In the genomic region with DNA sequence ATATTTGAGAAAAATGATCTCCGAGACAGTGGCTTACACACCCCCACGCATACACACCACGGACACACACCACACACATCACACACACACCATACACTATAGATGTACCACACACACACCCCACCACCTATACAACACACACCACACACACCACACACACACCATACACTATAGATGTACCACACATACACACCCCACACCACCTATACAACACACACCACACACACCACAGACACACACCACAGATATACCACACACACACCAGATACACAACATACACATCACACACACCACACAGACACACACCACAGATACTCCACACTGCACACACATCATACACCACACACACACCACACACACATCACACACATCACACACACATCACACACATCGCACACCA, we compare ENCODE assay signal across 14 cellular contexts. TPM values are rescaled to one million over a fixed set of nuclear protein-coding genes. Genes with fewer than 3 reads are reported as not detected.
DNase-seq lines count a peak whose midpoint lies in the region; ATAC-seq, FAIRE-seq and TF ChIP-seq lines count a peak whose summit lies in the region.
"Not testable (repeated sequence)": the region's sequence is repeated elsewhere in the genome, so short reads cannot be mapped to it uniquely, and the experiment has no call there.
"Had no signal": no experiment of that assay in that cellular context is flagged by ENCODE, and none has a peak within 500 bp of the region (broad histone marks: within the 10 kb centered on the region; RNA-seq: fewer than 3 reads in every experiment).

No MANE protein-coding gene starts in this region.

- not testable (repeated sequence) for H3K4me3 ChIP-seq in Panc1 (ENCODE audit: low read depth in 2 of 2, low read length in 2 of 2); GM12878

- H3K36me3 Mint-ChIP-seq in nephron progenitor cell (ENCODE audit: low read depth), result not testable (repeated sequence)

- not testable (repeated sequence) for H3K4me2 ChIP-seq in GM12878 (ENCODE audit: control insufficient read depth, insufficient read depth)

- not testable (repeated sequence) for H2AFZ ChIP-seq in GM12878 (ENCODE audit: control insufficient read depth, low read depth, low read length)

- no CpG with 5 or more reads among the region's 4 CpGs for whole genome bisulfite sequencing in GM12878 (ENCODE audit: insufficient coverage, insufficient replicate concordance, low lambda C conversion rate, missing lambda C conversion rate)

- FAIRE-seq in HTR-8/SVneo (lab: Jason Lieb, UNC) (peak; percentile 100), GM12878 (lab: Jason Lieb, UNC) (peak; percentile 66), urothelium cell line (lab: Jason Lieb, UNC) (peak; percentile 99)

- not testable (repeated sequence) for TF ChIP-seq RAD21 in GM12878 (IDR thresholded peaks at IDR 0.05; ENCODE audit: insufficient read depth, low read depth, low read length)

- DNase-seq in ELF-1 (ENCODE audit: low read depth, low spot score), result peak; percentile 0
- DNase-seq in HTR-8/SVneo (ENCODE audit: insufficient read length, low spot score); Panc1 (ENCODE audit: low read depth, low spot score); GM12878 (ENCODE audit: low read depth, low spot score); nephron progenitor cell; urothelium cell line (ENCODE audit: low spot score): not testable (repeated sequence)
- peak; percentile 0 for DNase-seq in kidney tubule cell (ENCODE audit: low spot score)
- DNase-seq in pons (ENCODE audit: low spot score), result peak; percentile 0

- TF ChIP-seq CTCF in Panc1 (IDR thresholded peaks at IDR 0.05); GM12878 (IDR thresholded peaks at IDR 0.05 in 2 of 3, conservative IDR thresholded peaks at IDR 0.05 in 1 of 3; ENCODE audit: control insufficient read depth in 2 of 3, extremely low read depth in 1 of 3, insufficient read depth in 1 of 3, low read depth in 3 of 3, low read length in 3 of 3); nephron progenitor cell (IDR thresholded peaks at IDR 0.05): not testable (repeated sequence)

- not testable (repeated sequence) for H3K4me1 Mint-ChIP-seq in nephron progenitor cell

- intact Hi-C loops in Panc1 (cut with micrococcal nuclease; ENCODE audit: unreplicated experiment); GM12878 (cut with micrococcal nuclease; ENCODE audit: unreplicated experiment): not testable (repeated sequence)

- TF ChIP-seq POLR2A in GM12878 (IDR thresholded peaks at IDR 0.05; ENCODE audit: low read depth, low read length), result not testable (repeated sequence)

- not testable (repeated sequence) for H3K27me3 Mint-ChIP-seq in nephron progenitor cell (ENCODE audit: low read depth, poor library complexity)

- not testable (repeated sequence) for H3K4me1 ChIP-seq in Panc1 (ENCODE audit: control insufficient read depth, insufficient read depth, low read length); GM12878 (ENCODE audit: control insufficient read depth, insufficient read depth, low read length)

- H3K9me3 Mint-ChIP-seq in nephron progenitor cell, result not testable (repeated sequence)

- H3K27ac Mint-ChIP-seq in nephron progenitor cell, result peak overlapping the region; percentile 68

- SMC1A ChIA-PET in GM12878 (lab: Charles Lee; ENCODE audit: uncharacterized antibody, unreplicated experiment), result not testable (repeated sequence)

- H3K9ac ChIP-seq in GM12878 (ENCODE audit: control insufficient read depth, insufficient read depth, low read length), result not testable (repeated sequence)

- CTCF ChIA-PET in Panc1 (lab: Charles Lee); GM12878 (lab: Yijun Ruan, JAX): not testable (repeated sequence)

- 0 out of 2 replicates have a peak, but pooled peaks have one; percentile 3 for ATAC-seq in Panc1
- not testable (repeated sequence) for ATAC-seq in GM12878

- not testable (repeated sequence) for H3K79me2 ChIP-seq in GM12878 (ENCODE audit: control insufficient read depth, insufficient read depth, low read length)

- not testable (repeated sequence) for H3K27ac ChIP-seq in Panc1 (ENCODE audit: low read length); GM12878 (ENCODE audit: control insufficient read depth, insufficient read depth)

- RAD21 ChIA-PET in GM12878 (lab: Charles Lee; ENCODE audit: unreplicated experiment), result not testable (repeated sequence)

- not testable (repeated sequence) for TF ChIP-seq EP300 in GM12878 (IDR thresholded peaks at IDR 0.05; ENCODE audit: borderline replicate concordance in 1 of 2, control insufficient read depth in 1 of 2, low read depth in 2 of 2, low read length in 2 of 2)

- H3K36me3 ChIP-seq in Panc1 (ENCODE audit: control insufficient read depth, insufficient read depth, low read length); GM12878 (ENCODE audit: control insufficient read depth in 2 of 2, insufficient read depth in 2 of 2, low read length in 1 of 2): not testable (repeated sequence)

- POLR2A ChIA-PET in Panc1 (lab: Charles Lee); GM12878 (lab: Charles Lee): not testable (repeated sequence)

- H3K4me3 Mint-ChIP-seq in nephron progenitor cell, result not testable (repeated sequence)

- in situ Hi-C loops in Panc1 (cut with HindIII; ENCODE audit: low pct_unique_long_range_greater_than_20kb, low sequenced_read_pairs); GM12878 (cut with MboI): not testable (repeated sequence)

- not testable (repeated sequence) for H4K20me1 ChIP-seq in GM12878 (ENCODE audit: control insufficient read depth, insufficient read depth)

- BruUV-seq in Panc1 (replicated peaks; lab: Mats Ljungman, UMichigan); GM12878 (replicated peaks; lab: Mats Ljungman, UMichigan): not testable (repeated sequence)

- H3K9me3 ChIP-seq in Panc1 (ENCODE audit: control insufficient read depth, insufficient read depth, low read depth, low read length); GM12878 (replicated peaks; ENCODE audit: control insufficient read depth, insufficient read depth, low read length): not testable (repeated sequence)

- not testable (repeated sequence) for H3K27me3 ChIP-seq in Panc1 (ENCODE audit: control insufficient read depth, insufficient read depth, low read length); GM12878 (replicated peaks in 1 of 2; ENCODE audit: control insufficient read depth in 2 of 2, insufficient read depth in 2 of 2, low read length in 1 of 2)

RNA-seq across cellular contexts. Expression of a gene that starts 9.0 kb away (rescaled TPM):
- total RNA-seq in Panc1 (2021; ENCODE audit: unreplicated experiment), result 2.1 TPM
- polyA plus RNA-seq in Panc1 (2012; ENCODE audit: insufficient read length), result 2.7 TPM
- not detected in 2 replicates for total RNA-seq in GM12878 (2013; cell fraction: nucleolus; rRNA removed)
- not detected in 2 replicates for total RNA-seq in GM12878 (2014; rRNA removed)
- total RNA-seq in GM12878 (2014; rRNA removed; fragmentation: Illumina TruSeq; extraction: Trizol), result not detected in 2 replicates
- not detected in 2 replicates for total RNA-seq in GM12878 (2021)
- polyA plus RNA-seq in GM12878 (2011; ENCODE audit: low read depth), result not detected
- polyA plus RNA-seq in GM12878 (2011; rRNA removed), result not detected in 2 replicates
- not detected in 2 replicates for polyA plus RNA-seq in GM12878 (2011; cell fraction: cytosol; rRNA removed)
- polyA plus RNA-seq in GM12878 (2011; cell fraction: nucleus; rRNA removed), result not detected in 2 replicates
- polyA plus RNA-seq in GM12878 (2012), result not detected in 2 replicates
- not detected in 2 replicates for polyA plus RNA-seq in GM12878 (2014; fragmentation: Illumina TruSeq; extraction: Trizol)
- polyA plus RNA-seq in GM12878 (2014; fragmentation: Nextera tagmentation; extraction: Ambion mirVana), result not detected
- not detected in 2 replicates for polyA plus RNA-seq in GM12878 (2014; rRNA removed)
- polyA plus RNA-seq in GM12878 (2016; fragmentation: Nextera tagmentation; extraction: Ambion mirVana), result not detected
- not detected in 2 replicates for polyA minus RNA-seq in GM12878 (2011; rRNA and poly(A)+ RNA removed)
- not detected in 2 replicates for polyA minus RNA-seq in GM12878 (2011; cell fraction: cytosol; rRNA and poly(A)+ RNA removed)
- not detected in 2 replicates for polyA minus RNA-seq in GM12878 (2011; cell fraction: nucleus; rRNA and poly(A)+ RNA removed)
- total RNA-seq: Caco-2; CD4-positive, alpha-beta T cell; H1; H9 had no signal
- polyA plus RNA-seq: A549, BJ, H1 had no signal

RNA-seq across cellular contexts. Expression of a gene that starts 52.4 kb away (rescaled TPM):
- 22.8 TPM for total RNA-seq in Panc1 (2021; ENCODE audit: unreplicated experiment)
- polyA plus RNA-seq in Panc1 (2012; ENCODE audit: insufficient read length), result 57.3 TPM
- 97.5 and 116 TPM in 2 replicates for total RNA-seq in GM12878 (2013; cell fraction: nucleolus; rRNA removed)
- total RNA-seq in GM12878 (2014; rRNA removed), result 30.3 and 38.4 TPM in 2 replicates
- total RNA-seq in GM12878 (2014; rRNA removed; fragmentation: Illumina TruSeq; extraction: Trizol), result 21.1 and 21.5 TPM in 2 replicates
- total RNA-seq in GM12878 (2021), result 8.6 and 14.4 TPM in 2 replicates
- 33.6 TPM for polyA plus RNA-seq in GM12878 (2011; ENCODE audit: low read depth)
- 31.4 and 34.1 TPM in 2 replicates for polyA plus RNA-seq in GM12878 (2011; rRNA removed)
- polyA plus RNA-seq in GM12878 (2011; cell fraction: cytosol; rRNA removed), result 59.9 and 130 TPM in 2 replicates
- 41.1 and 91.2 TPM in 2 replicates for polyA plus RNA-seq in GM12878 (2011; cell fraction: nucleus; rRNA removed)
- polyA plus RNA-seq in GM12878 (2012), result 28.9 and 74.4 TPM in 2 replicates
- 57.3 and 103 TPM in 2 replicates for polyA plus RNA-seq in GM12878 (2014; fragmentation: Illumina TruSeq; extraction: Trizol)
- 10 to 100 TPM; 48.4 to 71.7 TPM for polyA plus RNA-seq in GM12878 (2014; fragmentation: Nextera tagmentation; extraction: Ambion mirVana)
- polyA plus RNA-seq in GM12878 (2014; rRNA removed), result 108 and 161 TPM in 2 replicates
- 100 to 1,000 TPM; 135 to 182 TPM for polyA plus RNA-seq in GM12878 (2016; fragmentation: Nextera tagmentation; extraction: Ambion mirVana)
- polyA minus RNA-seq in GM12878 (2011; rRNA and poly(A)+ RNA removed), result 23.7 and 32.3 TPM in 2 replicates
- 1.9 and 4.2 TPM in 2 replicates for polyA minus RNA-seq in GM12878 (2011; cell fraction: cytosol; rRNA and poly(A)+ RNA removed)
- 23.5 and 27.7 TPM in 2 replicates for polyA minus RNA-seq in GM12878 (2011; cell fraction: nucleus; rRNA and poly(A)+ RNA removed)
